8 cellular contexts compared by ENCODE assay signal in genomic region chr1:144551107-144551542, GRCh38. TPM values are rescaled to one million over a fixed set of nuclear protein-coding genes. Genes with fewer than 3 reads are reported as not detected.
DNase-seq lines count a peak whose midpoint lies in the region; ATAC-seq and TF ChIP-seq lines count a peak whose summit lies in the region.

No MANE protein-coding gene starts in this region.

- peak overlapping the region; percentile 55 for H3K9ac ChIP-seq in mesendoderm (ENCODE audit: low read length)

- H2BK15ac ChIP-seq in mesendoderm (replicated peaks; ENCODE audit: low read depth) = no peak overlapping the region

- H2AK5ac ChIP-seq in mesendoderm (ENCODE audit: low read length) = no peak overlapping the region

- peak overlapping the region; percentile 66 for H3K27ac ChIP-seq in mesendoderm (ENCODE audit: low read depth, low read length)

- no CpG with 5 or more reads among the region's 23 CpGs for WGBS in mesendoderm (ENCODE audit: extremely low coverage, insufficient coverage, low lambda C conversion rate)

- no peak overlapping the region for H4K5ac ChIP-seq in mesendoderm (ENCODE audit: low read length)

- H3K18ac ChIP-seq in mesendoderm (ENCODE audit: low read length) = peak overlapping the region; percentile 39

- no peak overlapping the region for H2BK120ac ChIP-seq in mesendoderm (ENCODE audit: low read depth, low read length)

- no peaks in the 10 kb centered on the region for H3K36me3 ChIP-seq in mesendoderm (ENCODE audit: control insufficient read depth, insufficient read depth, low read length)

- ATAC-seq in HG03520 (IDR thresholded peaks at IDR 0.05; ENCODE audit: unreplicated experiment) (no peak), GM18861 (IDR thresholded peaks at IDR 0.05; ENCODE audit: unreplicated experiment) (no peak)

- peak overlapping the region; percentile 19 for H3K4me2 ChIP-seq in mesendoderm (ENCODE audit: low read length)

- TF ChIP-seq CTCF in astrocyte of the spinal cord (IDR thresholded peaks at IDR 0.05; ENCODE audit: low read depth, low read length) = no peak

- no peak overlapping the region for H3K4ac ChIP-seq in mesendoderm (ENCODE audit: low read depth, low read length)

- peak; percentile 22 for DNase-seq in stimulated activated CD4-positive, alpha-beta T cell treated with anti-CD3 and anti-CD28 coated beads, Interleukin-4, amount 100 ng/mL, for 1 hour
- DNase-seq in stimulated activated CD4-positive, alpha-beta T cell treated with anti-CD3 and anti-CD28 coated beads, Interleukin-12 subunit alpha, Interleukin-12 subunit beta, amount 100 ng/mL, for 4 hours = no peak
- no peak for DNase-seq in astrocyte of the spinal cord (ENCODE audit: low read depth, low spot score)
- DNase-seq in mesendoderm = no peak
- DNase-seq in mesenteric fat pad (ENCODE audit: low spot score) = no peak
- no peak for DNase-seq in GOT3 (lab: John Stamatoyannopoulos, UW)

- H3K23ac ChIP-seq in mesendoderm (ENCODE audit: low read length) = no peak overlapping the region

- peak overlapping the region; percentile 72 for H3K56ac ChIP-seq in mesendoderm (ENCODE audit: low read length)

- no peaks in the 10 kb centered on the region for H3K79me2 ChIP-seq in mesendoderm (ENCODE audit: control insufficient read depth, insufficient read depth, low read length)

- no peak overlapping the region for H2BK5ac ChIP-seq in mesendoderm (ENCODE audit: low read length)

- H3K4me3 ChIP-seq in astrocyte of the spinal cord (ENCODE audit: low read depth, low read length) = peak overlapping the region; percentile 35
- no peak overlapping the region for H3K4me3 ChIP-seq in mesendoderm (ENCODE audit: low read length)

- no peaks in the 10 kb centered on the region for H3K79me1 ChIP-seq in mesendoderm (ENCODE audit: low read length)

- H3K27me3 ChIP-seq in mesendoderm (ENCODE audit: insufficient read depth, low read length, poor library complexity) = no peaks in the 10 kb centered on the region

- H3K4me1 ChIP-seq in mesendoderm (ENCODE audit: control insufficient read depth, low read depth, low read length) = no peaks in the 10 kb centered on the region

- in situ Hi-C loops in astrocyte of the spinal cord (cut with HindIII; ENCODE audit: low sequenced_read_pairs) = no loop called here

- H4K8ac ChIP-seq in mesendoderm (ENCODE audit: low read depth, low read length) = no peak overlapping the region

RNA-seq across cellular contexts. Expression of gene PPIAL4F, which starts 41.6 kb away (rescaled TPM):
- polyA plus RNA-seq in mesendoderm (2013, experiment 1 of 2) = not detected
- not detected for polyA plus RNA-seq in mesendoderm (2013, experiment 2 of 2)
- total RNA-seq in mesenteric fat pad = not detected
